Comparison of ENCODE assay signal across 13 cellular contexts in the genomic region with DNA sequence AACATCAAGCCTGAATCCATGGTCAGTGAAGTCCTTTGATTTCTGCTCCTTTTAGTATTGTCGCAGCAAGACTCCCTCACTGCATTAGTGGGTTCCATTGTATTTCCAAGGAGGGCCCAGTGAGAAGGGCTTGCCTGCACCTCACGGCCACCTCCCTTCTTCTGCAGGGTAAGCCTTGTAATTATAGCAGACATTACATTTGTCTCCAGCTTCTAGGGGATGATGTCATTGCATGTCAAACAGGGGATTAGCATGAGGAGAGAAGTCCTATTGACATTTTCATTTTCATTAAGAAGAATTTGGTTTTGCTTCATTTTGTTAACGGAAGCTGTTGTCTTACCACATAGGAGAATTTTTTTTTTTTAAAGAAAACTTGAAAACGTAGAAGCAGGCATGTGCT. TPM values are rescaled to one million over a fixed set of nuclear protein-coding genes. Genes with fewer than 3 reads are reported as not detected.
A peak's percentile ranks its signal among the peaks of the same experiment; 100 is the strongest.
DNase-seq lines count a peak whose midpoint lies in the region; ATAC-seq, FAIRE-seq and TF ChIP-seq lines count a peak whose summit lies in the region.
"Had no signal": no experiment of that assay in that cellular context is flagged by ENCODE, and none has a peak within 500 bp of the region (broad histone marks: within the 10 kb centered on the region; RNA-seq: fewer than 3 reads in every experiment).

No MANE protein-coding gene starts in this region.

- H3K9me3 Mint-ChIP-seq in astrocyte (ENCODE audit: unreplicated experiment) = no peaks in the 10 kb centered on the region
- H3K9me3 Mint-ChIP-seq in type B pancreatic cell = no peaks in the 10 kb centered on the region

- H3K36me3 Mint-ChIP-seq in astrocyte (ENCODE audit: low read depth, unreplicated experiment) = peaks cover 11% of the 10 kb centered on the region
- H3K36me3 Mint-ChIP-seq in type B pancreatic cell = peaks cover 21% of the 10 kb centered on the region

- H3K9me3 ChIP-seq in cardiac muscle cell (ENCODE audit: low read depth) (no peaks in the 10 kb centered on the region), astrocyte (ENCODE audit: insufficient read depth, low read depth, low read length) (no peaks in the 10 kb centered on the region), iPS-18a (ENCODE audit: control insufficient read depth, low read depth, low read length) (no peaks in the 10 kb centered on the region)
- H3K9me3 ChIP-seq: esophagus squamous epithelium had no signal

- H3K27ac Mint-ChIP-seq in astrocyte (ENCODE audit: unreplicated experiment) = peak overlapping the region; percentile 82
- peak overlapping the region; percentile 39 for H3K27ac Mint-ChIP-seq in type B pancreatic cell

- H3K4me3 Mint-ChIP-seq in astrocyte (ENCODE audit: unreplicated experiment) = peak overlapping the region; percentile 23
- peak overlapping the region; percentile 59 for H3K4me3 Mint-ChIP-seq in type B pancreatic cell

- H3K36me3 ChIP-seq in cardiac muscle cell = no peaks in the 10 kb centered on the region
- peaks cover 10% of the 10 kb centered on the region for H3K36me3 ChIP-seq in astrocyte (ENCODE audit: insufficient read depth, low read length)
- peaks cover 7% of the 10 kb centered on the region for H3K36me3 ChIP-seq in iPS-18a (ENCODE audit: control insufficient read depth, low read depth, low read length)
- H3K36me3 ChIP-seq: esophagus squamous epithelium had no signal

- peaks cover 4% of the 10 kb centered on the region for H4K20me1 ChIP-seq in astrocyte (ENCODE audit: insufficient read depth, low read length)

- ATAC-seq in Right ventricle myocardium inferior (no peak), GM18502 (IDR thresholded peaks at IDR 0.05; ENCODE audit: poor library complexity, unreplicated experiment) (no peak)

- H3K79me2 ChIP-seq in astrocyte (ENCODE audit: insufficient read depth, low read length) = peaks cover 81% of the 10 kb centered on the region

- H3K4me3 ChIP-seq in cardiac muscle cell (no peak overlapping the region), astrocyte (ENCODE audit: insufficient read depth, low read depth, low read length) (peak overlapping the region; percentile 27), iPS-18a (ENCODE audit: low read length) (no peak overlapping the region)
- H3K4me3 ChIP-seq: esophagus squamous epithelium had no signal

- intact Hi-C loops in Right ventricle myocardium inferior (cut with DNase I) = no loop called here

- H3K4me1 ChIP-seq in cardiac muscle cell (ENCODE audit: low read depth) = peaks cover 9% of the 10 kb centered on the region
- H3K4me1 ChIP-seq in astrocyte (ENCODE audit: insufficient read depth, low read length) = peaks cover 74% of the 10 kb centered on the region
- H3K4me1 ChIP-seq in iPS-18a (ENCODE audit: control insufficient read depth, low read depth, low read length) = peaks cover 20% of the 10 kb centered on the region

- TF ChIP-seq CTCF in cardiac muscle cell (IDR thresholded peaks at IDR 0.05; ENCODE audit: low read depth, low read length) = no peak
- no peak for TF ChIP-seq CTCF in astrocyte (IDR thresholded peaks at IDR 0.05; ENCODE audit: insufficient read depth, low read depth, low read length)
- TF ChIP-seq CTCF in type B pancreatic cell (conservative IDR thresholded peaks at IDR 0.05) = no peak

- no peak for DNase-seq in cardiac muscle cell (ENCODE audit: low read depth in 1 of 2, low spot score in 1 of 2)
- no peak for DNase-seq in Right ventricle myocardium inferior (ENCODE audit: missing footprints)
- DNase-seq in astrocyte (ENCODE audit: low read depth) = peak; percentile 43
- DNase-seq in type B pancreatic cell (ENCODE audit: extremely low spot score, unreplicated experiment) = no peak
- DNase-seq in inferior parietal cortex (ENCODE audit: extremely low spot score) = no peak
- DNase-seq in NCI-H524 treated with DMSO at 0.1 percent for 48 hours (lab: John Stamatoyannopoulos, UW) = no peak
- DNase-seq: activated CD8-positive, alpha-beta memory T cell treated with anti-CD3 and anti-CD28 coated beads, Interleukin-2, amount 50 U/mL, for 4 hours; esophagus squamous epithelium; KG1 had no signal

- H3K4me2 ChIP-seq in astrocyte (ENCODE audit: low read length) = peak overlapping the region; percentile 57

- H2AFZ ChIP-seq in astrocyte (ENCODE audit: low read depth, low read length) = no peak overlapping the region

- H3K27me3 Mint-ChIP-seq in astrocyte (ENCODE audit: low read depth, unreplicated experiment) (no peaks in the 10 kb centered on the region), type B pancreatic cell (no peaks in the 10 kb centered on the region)

- peaks cover 51% of the 10 kb centered on the region for H3K4me1 Mint-ChIP-seq in astrocyte (ENCODE audit: low read depth, unreplicated experiment)
- H3K4me1 Mint-ChIP-seq in type B pancreatic cell (ENCODE audit: unreplicated experiment) = peaks cover 37% of the 10 kb centered on the region

- no peak for FAIRE-seq in astrocyte (lab: Jason Lieb, UNC)
- FAIRE-seq: islet of Langerhans had no signal

- H3K27me3 ChIP-seq in cardiac muscle cell (no peaks in the 10 kb centered on the region), astrocyte (ENCODE audit: insufficient read depth, low read length) (no peaks in the 10 kb centered on the region), iPS-18a (ENCODE audit: control insufficient read depth, insufficient read depth, low read length) (no peaks in the 10 kb centered on the region)

- H3K27ac ChIP-seq in cardiac muscle cell = peak overlapping the region; percentile 57
- peak overlapping the region; percentile 84 for H3K27ac ChIP-seq in astrocyte (ENCODE audit: low read depth, low read length)
- peak overlapping the region; percentile 4 for H3K27ac ChIP-seq in iPS-18a (ENCODE audit: low read length)
- H3K27ac ChIP-seq: VCaP had no signal

- H3K9ac ChIP-seq in astrocyte (ENCODE audit: low read length) (peak overlapping the region; percentile 53), iPS-18a (ENCODE audit: low read length) (no peak overlapping the region)

RNA-seq across cellular contexts. Expression of a gene that starts 27.0 kb away (rescaled TPM):
- total RNA-seq in cardiac muscle cell (142 and 258 TPM in 2 replicates), Right ventricle myocardium inferior (59.9 TPM), astrocyte (386 and 476 TPM in 2 replicates), type B pancreatic cell (ENCODE audit: low replicate concordance) (66.2 and 124 TPM in 2 replicates)
- 95.6 and 119 TPM in 2 replicates for polyA plus RNA-seq in cardiac muscle cell

Comparison
In these comparisons a context has a peak if more than half of its experiments do, and no peak if none do; other contexts are left out.
1. H3K27ac ChIP-seq: peak in every context shown above with its lines; median percentile 84 in astrocyte; 57 in cardiac muscle cell; 4 in iPS-18a.